ENCODE assay signal across 20 cellular contexts in genomic region chr12:124868252-124868965, GRCh38. TPM values are rescaled to one million over a fixed set of nuclear protein-coding genes. Genes with fewer than 3 reads are reported as not detected.
DNase-seq lines count a peak whose midpoint lies in the region; ATAC-seq, FAIRE-seq and TF ChIP-seq lines count a peak whose summit lies in the region.
"Had no signal": no experiment of that assay in that cellular context is flagged by ENCODE, and none has a peak within 500 bp of the region (broad histone marks: within the 10 kb centered on the region; RNA-seq: fewer than 3 reads in every experiment).

No MANE protein-coding gene starts in this region.

- H3K9me3 Mint-ChIP-seq in T-helper 2 cell treated with Interferon-gamma antibody and Interleukin-4, amounts not matched to agents 5 μg/mL and 100 μg/mL, for 36 hours = no peaks in the 10 kb centered on the region
- H3K9me3 Mint-ChIP-seq: CD8-positive, alpha-beta T cell; H9 had no signal

- in situ Hi-C loops in HepG2 (cut with HindIII; ENCODE audit: extremely low pct_ligation_motif_present, low pct_unique_long_range_greater_than_20kb) (no loop called here), K562 (cut with MboI) (no loop called here)

- 83% methylated on average over 7 of the region's 7 CpGs for WGBS in HepG2 (ENCODE audit: low lambda C conversion rate)
- WGBS in right lobe of liver (ENCODE audit: insufficient coverage, low coverage, low lambda C conversion rate, missing lambda C conversion rate) = 54% methylated on average over 7 of the region's 7 CpGs
- WGBS in K562 (ENCODE audit: insufficient coverage, low coverage, missing lambda C conversion rate) = 65% methylated on average over 7 of the region's 7 CpGs
- WGBS in neuronal stem cell (ENCODE audit: extremely low coverage in 2 of 2, insufficient read length in 2 of 2, insufficient replicate concordance in 1 of 2), 2 donors = no CpG with 5 or more reads among the region's 7 CpGs

- H3K14ac ChIP-seq in neuronal stem cell (ENCODE audit: low read length) = no peak overlapping the region

- no peaks in the 10 kb centered on the region for H3K36me3 Mint-ChIP-seq in T-helper 2 cell treated with Interferon-gamma antibody and Interleukin-4, amounts not matched to agents 5 μg/mL and 100 μg/mL, for 36 hours (ENCODE audit: low read depth)
- H3K36me3 Mint-ChIP-seq: CD8-positive, alpha-beta T cell had no signal

- H3K4me1 ChIP-seq in HepG2 (ENCODE audit: insufficient read depth, low read length) (peaks cover 81% of the 10 kb centered on the region), right lobe of liver (peaks cover 0 to 32% (median 18%) of the 10 kb centered on the region in 4 donors), K562 (replicated peaks in 1 of 2; ENCODE audit: control insufficient read depth in 2 of 2, insufficient read depth in 2 of 2, low read length in 2 of 2) (peaks cover 41 to 49% of the 10 kb centered on the region in 2 experiments), neuronal stem cell (ENCODE audit: control insufficient read depth in 2 of 2, insufficient read depth in 1 of 2, low read depth in 1 of 2, low read length in 2 of 2) (peaks cover 10 to 15% of the 10 kb centered on the region in 2 donors), kidney (ENCODE audit: control insufficient read depth in 1 of 2, insufficient read depth in 1 of 2, low read depth in 1 of 2, low read length in 2 of 2) (peaks cover 4% of the 10 kb centered on the region in 2 donors)
- H3K4me1 ChIP-seq: pancreas had no signal

- peaks cover 5% of the 10 kb centered on the region for H3K27me3 Mint-ChIP-seq in T-helper 2 cell treated with Interferon-gamma antibody and Interleukin-4, amounts not matched to agents 5 μg/mL and 100 μg/mL, for 36 hours (ENCODE audit: low read depth)

- TF ChIP-seq EP300 in HepG2 (IDR thresholded peaks at IDR 0.05; ENCODE audit: low read depth in 2 of 2, low read length in 2 of 2) (no peak), HepG2 (CRISPR knock-in tag; IDR thresholded peaks at IDR 0.05; ENCODE audit: borderline replicate concordance) (no peak), K562 (IDR thresholded peaks at IDR 0.05; ENCODE audit: low read length) (no peak)

- no peak overlapping the region for H2BK15ac ChIP-seq in neuronal stem cell (ENCODE audit: low read length)

- FAIRE-seq in HepG2 (lab: Jason Lieb, UNC) = no peak
- FAIRE-seq in K562 (lab: Jason Lieb, UNC) = no peak
- no peak for FAIRE-seq in kidney (lab: Jason Lieb, UNC)
- FAIRE-seq: GM18507, pancreas, small intestine had no signal

- intact Hi-C loops in HepG2 (cut with micrococcal nuclease; ENCODE audit: unreplicated experiment) = no loop called here
- intact Hi-C loops in right lobe of liver (cut with DNase I) = no loop called here
- intact Hi-C loops in K562 (cut with micrococcal nuclease) = no loop called here
- intact Hi-C loops in kidney (cut with DNase I) = no loop called here

- no peak overlapping the region for H3K4me3 ChIP-seq in HepG2 (replicated peaks in 1 of 3; ENCODE audit: insufficient read depth in 1 of 3, low read depth in 2 of 3, low read length in 3 of 3)
- no peak overlapping the region for H3K4me3 ChIP-seq in right lobe of liver
- H3K4me3 ChIP-seq in K562 = peak overlapping the region; percentile 14
- H3K4me3 ChIP-seq in neuronal stem cell (ENCODE audit: low read length in 2 of 2) = no peak overlapping the region
- H3K4me3 ChIP-seq in kidney (ENCODE audit: low read length in 2 of 2) = no peak overlapping the region
- H3K4me3 ChIP-seq: lung, pancreas, SJCRH30 had no signal

- H2BK5ac ChIP-seq in neuronal stem cell (ENCODE audit: low read length) = peak overlapping the region; percentile 2

- TF ChIP-seq RAD21 in HepG2 (CRISPR knock-in tag; IDR thresholded peaks at IDR 0.05) (no peak), K562 (CRISPR knock-in tag; conservative IDR thresholded peaks at IDR 0.05 in 1 of 2, IDR thresholded peaks at IDR 0.05 in 1 of 2) (no peak)

- H3K79me2 ChIP-seq in HepG2 (ENCODE audit: insufficient read depth, low read length) (peaks cover 2% of the 10 kb centered on the region), K562 (ENCODE audit: control insufficient read depth, insufficient read depth, low read length) (peaks cover 7% of the 10 kb centered on the region)

- H3K4me1 Mint-ChIP-seq in T-helper 2 cell treated with Interferon-gamma antibody and Interleukin-4, amounts not matched to agents 5 μg/mL and 100 μg/mL, for 36 hours (ENCODE audit: low read depth) = peaks cover 15% of the 10 kb centered on the region

- no peak overlapping the region for H3K18ac ChIP-seq in neuronal stem cell (ENCODE audit: low read length)

- no peak overlapping the region for H2BK12ac ChIP-seq in neuronal stem cell (ENCODE audit: low read length)

- H3K27ac ChIP-seq in HepG2 (ENCODE audit: extremely low read length, insufficient read depth, low read length) = no peak overlapping the region
- H3K27ac ChIP-seq in right lobe of liver = peak overlapping the region in 1 of 3 donors; percentile 6
- peak overlapping the region; percentile 86; the same call in 2 of the 3 replicates for H3K27ac ChIP-seq in K562 (ENCODE audit: extremely low read depth, low read depth, low read length)
- H3K27ac ChIP-seq in neuronal stem cell (replicated peaks; ENCODE audit: low read length) = no peak overlapping the region
- H3K27ac ChIP-seq in kidney (ENCODE audit: low read depth in 2 of 2, low read length in 2 of 2) = no peak overlapping the region
- H3K27ac ChIP-seq: SJCRH30 had no signal

- no peaks in the 10 kb centered on the region for H3K79me1 ChIP-seq in neuronal stem cell (ENCODE audit: low read depth, low read length)

- no peaks in the 10 kb centered on the region for H3K9me1 ChIP-seq in K562 (ENCODE audit: control insufficient read depth, insufficient read depth, low read length)

- no peak for TF ChIP-seq POLR2A in HepG2 (IDR thresholded peaks at IDR 0.05; ENCODE audit: insufficient read depth in 1 of 2, low read depth in 2 of 2, low read length in 2 of 2)
- TF ChIP-seq POLR2A in right lobe of liver (IDR thresholded peaks at IDR 0.05) = no peak
- TF ChIP-seq POLR2A in K562 (conservative IDR thresholded peaks at IDR 0.05) = no peak

- no peak overlapping the region for H2AK5ac ChIP-seq in neuronal stem cell (ENCODE audit: low read depth, low read length)

- H3K9ac ChIP-seq in HepG2 (ENCODE audit: insufficient read depth, low read depth, low read length) (no peak overlapping the region), K562 (ENCODE audit: insufficient read depth in 1 of 2, low read depth in 2 of 2, low read length in 2 of 2) (peak overlapping the region; percentile 60 to 89), neuronal stem cell (ENCODE audit: low read depth, low read length, poor library complexity) (no peak overlapping the region), kidney (ENCODE audit: low read length in 2 of 2) (no peak overlapping the region)

- no peak overlapping the region for H3K4me3 Mint-ChIP-seq in T-helper 2 cell treated with Interferon-gamma antibody and Interleukin-4, amounts not matched to agents 5 μg/mL and 100 μg/mL, for 36 hours
- H3K4me3 Mint-ChIP-seq: H9 had no signal

- TF ChIP-seq CTCF in HepG2 (CRISPR knock-in tag; IDR thresholded peaks at IDR 0.05) (no peak), right lobe of liver (IDR thresholded peaks at IDR 0.05) (no peak), K562 (IDR thresholded peaks at IDR 0.05 in 2 of 3, conservative IDR thresholded peaks at IDR 0.05 in 1 of 3; ENCODE audit: insufficient read depth in 2 of 3, low read depth in 1 of 3, low read length in 3 of 3) (no peak), kidney (IDR thresholded peaks at IDR 0.05; ENCODE audit: borderline replicate concordance, extremely low read depth, insufficient read depth) (no peak)

- BruUV-seq in HepG2 (replicated peaks; lab: Mats Ljungman, UMichigan) (no TSS peak), K562 (replicated peaks; lab: Mats Ljungman, UMichigan) (TSS peak; percentile 35)

- no peaks in the 10 kb centered on the region for H3K27me3 ChIP-seq in HepG2 (ENCODE audit: control insufficient read depth in 1 of 2, insufficient read depth in 2 of 2, low read length in 2 of 2)
- H3K27me3 ChIP-seq in right lobe of liver = no peaks in the 10 kb centered on the region
- no peaks in the 10 kb centered on the region for H3K27me3 ChIP-seq in K562 (ENCODE audit: control insufficient read depth in 2 of 2, insufficient read depth in 2 of 2, low read length in 2 of 2)
- peaks cover 0 to 2% (median 0%) of the 10 kb centered on the region in 3 experiments for H3K27me3 ChIP-seq in neuronal stem cell (ENCODE audit: control insufficient read depth in 3 of 3, insufficient read depth in 3 of 3, low read depth in 1 of 3, low read length in 3 of 3)
- H3K27me3 ChIP-seq: pancreas, SJCRH30 had no signal

- H4K20me1 ChIP-seq in HepG2 (ENCODE audit: insufficient read depth, low read length) = no peaks in the 10 kb centered on the region
- no peaks in the 10 kb centered on the region for H4K20me1 ChIP-seq in K562 (replicated peaks; ENCODE audit: control insufficient read depth, insufficient read depth, low read length)

- DNase-seq in HepG2 (ENCODE audit: low spot score) (no peak), right lobe of liver (no peak), K562 (ENCODE audit: extremely low read depth in 1 of 4, low spot score in 3 of 4) (no peak), neuronal stem cell (ENCODE audit: low spot score) (no peak), kidney (no peak)
- no peak for DNase-seq in T-helper 2 cell treated with Interferon-gamma antibody and Interleukin-4, amounts not matched to agents 5 μg/mL and 100 μg/mL, for 36 hours (ENCODE audit: low spot score)
- DNase-seq: activated CD4-positive, CD25-positive, alpha-beta regulatory T cell treated with anti-CD3 and anti-CD28 coated beads, Interleukin-2, amount 50 U/mL, for 72 hours; CD8-positive, alpha-beta T cell; DND-41; NCI-H2171; NCI-H748 treated with DMSO at 0.1 percent for 48 hours; pancreas; small intestine; stimulated activated CD4-positive, alpha-beta T cell treated with anti-CD3 and anti-CD28 coated beads, Interleukin-4, amount 100 ng/mL, for 1 hour had no signal

- H4K8ac ChIP-seq in neuronal stem cell (ENCODE audit: low read depth, low read length) = no peak overlapping the region

- H3K27ac Mint-ChIP-seq in T-helper 2 cell treated with Interferon-gamma antibody and Interleukin-4, amounts not matched to agents 5 μg/mL and 100 μg/mL, for 36 hours = no peak overlapping the region
- H3K27ac Mint-ChIP-seq: CD8-positive, alpha-beta T cell had no signal

- CTCF ChIA-PET in HepG2 (lab: Yijun Ruan, JAX; ENCODE audit: low intra/inter-chr PET ratio, low total read pairs) = no interaction called here
- CTCF ChIA-PET in K562 (lab: Yijun Ruan, JAX; ENCODE audit: low intra/inter-chr PET ratio) = interaction anchor here (0.6 kb wide), 1 partner anchor 465 kb away, joined by 3 read pairs; no protein-coding TSS in a partner anchor

- no peaks in the 10 kb centered on the region for H3K9me3 ChIP-seq in HepG2 (ENCODE audit: low read length)
- H3K9me3 ChIP-seq in right lobe of liver = no peaks in the 10 kb centered on the region
- no peaks in the 10 kb centered on the region for H3K9me3 ChIP-seq in K562 (replicated peaks; ENCODE audit: control insufficient read depth, insufficient read depth, low read depth, low read length)
- H3K9me3 ChIP-seq in neuronal stem cell (replicated peaks in 1 of 2; ENCODE audit: control insufficient read depth in 2 of 2, insufficient read depth in 1 of 2, low read depth in 1 of 2, low read length in 2 of 2) = peaks cover 3 to 4% of the 10 kb centered on the region in 2 donors
- H3K9me3 ChIP-seq in kidney (ENCODE audit: control insufficient read depth in 1 of 2, low read length in 2 of 2) = no peaks in the 10 kb centered on the region
- H3K9me3 ChIP-seq: pancreas, SJCRH30 had no signal

- H3K36me3 ChIP-seq in HepG2 (replicated peaks in 1 of 2; ENCODE audit: control insufficient read depth in 1 of 2, insufficient read depth in 2 of 2, low read length in 2 of 2) = no peaks in the 10 kb centered on the region
- no peaks in the 10 kb centered on the region for H3K36me3 ChIP-seq in right lobe of liver
- no peaks in the 10 kb centered on the region for H3K36me3 ChIP-seq in K562 (ENCODE audit: control insufficient read depth, insufficient read depth, low read length)
- H3K36me3 ChIP-seq in neuronal stem cell (replicated peaks in 1 of 2; ENCODE audit: control insufficient read depth in 2 of 2, insufficient read depth in 2 of 2, low read length in 2 of 2) = no peaks in the 10 kb centered on the region
- H3K36me3 ChIP-seq in kidney (ENCODE audit: control insufficient read depth in 1 of 2, insufficient read depth in 2 of 2, low read length in 2 of 2) = no peaks in the 10 kb centered on the region
- H3K36me3 ChIP-seq: pancreas, SJCRH30 had no signal

- H3K4me2 ChIP-seq in HepG2 (ENCODE audit: low read depth, low read length) (no peak overlapping the region), K562 (ENCODE audit: insufficient read depth, low read length) (peak overlapping the region; percentile 80), neuronal stem cell (ENCODE audit: insufficient read depth, low read length, poor library complexity, severe bottlenecking) (no peak overlapping the region)

- H3K4ac ChIP-seq in neuronal stem cell (ENCODE audit: low read length) = no peak overlapping the region

- no peak overlapping the region for H3K23ac ChIP-seq in neuronal stem cell (ENCODE audit: low read depth, low read length, poor library complexity)

- no peak overlapping the region for H2BK120ac ChIP-seq in neuronal stem cell (ENCODE audit: low read depth, low read length)

- no peak overlapping the region for H4K91ac ChIP-seq in neuronal stem cell (ENCODE audit: low read depth, low read length, poor library complexity)

- POLR2A ChIA-PET in HepG2 (lab: Yijun Ruan, JAX) (no interaction called here), K562 (lab: Yijun Ruan, JAX) (interaction anchor here (1.1 to 3.2 kb wide), 6 partner anchors 11 to 49 kb away, joined by 3 to 21 read pairs (median 6); partner anchors contain the start of gene UBC)

- ATAC-seq in HepG2 = no peak
- no peak for ATAC-seq in right lobe of liver
- no peak for ATAC-seq in K562
- ATAC-seq in HG03139 (IDR thresholded peaks at IDR 0.05; ENCODE audit: unreplicated experiment) = no peak
- ATAC-seq in HG02623 (IDR thresholded peaks at IDR 0.05; ENCODE audit: unreplicated experiment) = no peak
- ATAC-seq: CD8-positive, alpha-beta T cell had no signal

- H2AFZ ChIP-seq in HepG2 (ENCODE audit: low read length) = no peak overlapping the region
- H2AFZ ChIP-seq in K562 (ENCODE audit: low read depth, low read length) = peak overlapping the region; percentile 81
- H2AFZ ChIP-seq in neuronal stem cell (ENCODE audit: low read length) = no peak overlapping the region

RNA-seq across cellular contexts. Expression of gene SCARB1, which starts 4.7 kb away (rescaled TPM):
- total RNA-seq in HepG2 (2016; rRNA removed; fragmentation: Illumina TruSeq; extraction: Trizol) = 33.2 and 63.4 TPM in 2 replicates
- 10.1 and 11.6 TPM in 2 replicates for total RNA-seq in HepG2 (2016; cell fraction: cytosol; rRNA removed; fragmentation: Illumina TruSeq; extraction: Trizol; ENCODE audit: low read depth)
- 24.7 and 65.3 TPM in 2 replicates for total RNA-seq in HepG2 (2016; cell fraction: insoluble cytoplasmic fraction; rRNA removed; fragmentation: Illumina TruSeq; extraction: Trizol)
- 32.7 and 33.2 TPM in 2 replicates for total RNA-seq in HepG2 (2016; cell fraction: membrane; rRNA removed; fragmentation: Illumina TruSeq; extraction: Trizol)
- 82.8 and 99.0 TPM in 2 replicates for total RNA-seq in HepG2 (2016; cell fraction: nucleus; rRNA removed; fragmentation: Illumina TruSeq; extraction: Trizol)
- 160 and 189 TPM in 2 replicates for polyA plus RNA-seq in HepG2 (2011; rRNA removed)
- polyA plus RNA-seq in HepG2 (2011; cell fraction: cytosol; rRNA removed) = 208 and 213 TPM in 2 replicates
- 869 and 1,053 TPM in 2 replicates for polyA plus RNA-seq in HepG2 (2011; cell fraction: nucleus; rRNA removed)
- polyA plus RNA-seq in HepG2 (2012) = 214 and 253 TPM in 2 replicates
- polyA plus RNA-seq in HepG2 (2016; cell fraction: cytosol; fragmentation: Illumina TruSeq; extraction: Trizol; ENCODE audit: low read depth) = 18.1 and 20.1 TPM in 2 replicates
- polyA plus RNA-seq in HepG2 (2016; cell fraction: insoluble cytoplasmic fraction; fragmentation: Illumina TruSeq; extraction: Trizol; ENCODE audit: low read depth) = 42.8 and 60.7 TPM in 2 replicates
- polyA plus RNA-seq in HepG2 (2016; cell fraction: membrane; fragmentation: Illumina TruSeq; extraction: Trizol; ENCODE audit: low read depth) = 42.2 and 44.0 TPM in 2 replicates
- 235 and 236 TPM in 2 replicates for polyA plus RNA-seq in HepG2 (2016; cell fraction: nucleus; fragmentation: Illumina TruSeq; extraction: Trizol; ENCODE audit: insufficient read depth, low read depth)
- 104 and 367 TPM in 2 replicates for polyA minus RNA-seq in HepG2 (2011; rRNA and poly(A)+ RNA removed; ENCODE audit: low replicate concordance)
- 143 and 183 TPM in 2 replicates for polyA minus RNA-seq in HepG2 (2011; cell fraction: cytosol; rRNA and poly(A)+ RNA removed)
- polyA minus RNA-seq in HepG2 (2011; cell fraction: nucleus; rRNA and poly(A)+ RNA removed) = 104 and 119 TPM in 2 replicates
- total RNA-seq in right lobe of liver = 100 to 1,000 TPM; 128 to 359 (median 214) TPM
- total RNA-seq in K562 (2011; cell fraction: chromatin; rRNA removed; ENCODE audit: low replicate concordance) = 238 and 543 TPM in 2 replicates
- 351 and 425 TPM in 2 replicates for total RNA-seq in K562 (2011; cell fraction: nucleolus; rRNA removed)
- total RNA-seq in K562 (2011; cell fraction: nucleoplasm; rRNA removed) = 354 and 357 TPM in 2 replicates
- total RNA-seq in K562 (2014; rRNA removed) = 52.8 and 83.0 TPM in 2 replicates
- 30.9 and 38.4 TPM in 2 replicates for total RNA-seq in K562 (2014; rRNA removed; fragmentation: Illumina TruSeq; extraction: Trizol)
- total RNA-seq in K562 (2015; rRNA removed; fragmentation: Illumina TruSeq; extraction: Trizol) = 36.0 and 38.7 TPM in 2 replicates
- 148 and 157 TPM in 2 replicates for total RNA-seq in K562 (2021)
- polyA plus RNA-seq in K562 (2011; rRNA removed) = 81.9 and 168 TPM in 2 replicates
- 161 and 163 TPM in 2 replicates for polyA plus RNA-seq in K562 (2011; cell fraction: cytosol; rRNA removed)
- 435 and 491 TPM in 2 replicates for polyA plus RNA-seq in K562 (2011; cell fraction: nucleus; rRNA removed)
- polyA plus RNA-seq in K562 (2012) = 87.6 and 124 TPM in 2 replicates
- polyA plus RNA-seq in K562 (2014; fragmentation: Illumina TruSeq; extraction: Trizol) = 143 and 152 TPM in 2 replicates
- 1 to 10 TPM in 1 of 2 experiments, under 1 TPM in 1; 0.56 to 4.7 TPM for polyA plus RNA-seq in K562 (2014; fragmentation: Nextera tagmentation; extraction: Ambion mirVana)
- polyA plus RNA-seq in K562 (2014; rRNA removed) = 79.2 and 92.6 TPM in 2 replicates
- polyA minus RNA-seq in K562 (2011; rRNA and poly(A)+ RNA removed) = 83.0 and 106 TPM in 2 replicates
- 90.2 and 100 TPM in 2 replicates for polyA minus RNA-seq in K562 (2011; cell fraction: cytosol; rRNA and poly(A)+ RNA removed)
- 82.3 and 143 TPM in 2 replicates for polyA minus RNA-seq in K562 (2011; cell fraction: nucleus; rRNA and poly(A)+ RNA removed)
- 15.5 TPM for polyA plus RNA-seq in neuronal stem cell (2013, experiment 1 of 2)
- polyA plus RNA-seq in neuronal stem cell (2013, experiment 2 of 2) = 15.7 TPM
- 13.2 TPM for total RNA-seq in kidney
- polyA plus RNA-seq in kidney (ENCODE audit: insufficient read depth, low read depth, low replicate concordance) = 12.3 TPM

RNA-seq across cellular contexts. Expression of gene UBC, which starts 46.0 kb away (rescaled TPM):
- total RNA-seq in HepG2 (2016; rRNA removed; fragmentation: Illumina TruSeq; extraction: Trizol) (805 and 1,167 TPM in 2 replicates), right lobe of liver (1,000 to 10,000 TPM in 1 of 6 experiments, 100 to 1,000 TPM in 5; 390 to 1,023 (median 604) TPM), K562 (2014; rRNA removed) (717 and 744 TPM in 2 replicates), K562 (2014; rRNA removed; fragmentation: Illumina TruSeq; extraction: Trizol) (771 and 813 TPM in 2 replicates), K562 (2015; rRNA removed; fragmentation: Illumina TruSeq; extraction: Trizol) (795 and 812 TPM in 2 replicates), K562 (2021) (697 and 765 TPM in 2 replicates), kidney (1,132 TPM)
- 330 and 384 TPM in 2 replicates for total RNA-seq in HepG2 (2016; cell fraction: cytosol; rRNA removed; fragmentation: Illumina TruSeq; extraction: Trizol; ENCODE audit: low read depth)
- 802 and 1,160 TPM in 2 replicates for total RNA-seq in HepG2 (2016; cell fraction: insoluble cytoplasmic fraction; rRNA removed; fragmentation: Illumina TruSeq; extraction: Trizol)
- total RNA-seq in HepG2 (2016; cell fraction: membrane; rRNA removed; fragmentation: Illumina TruSeq; extraction: Trizol) = 388 and 438 TPM in 2 replicates
- total RNA-seq in HepG2 (2016; cell fraction: nucleus; rRNA removed; fragmentation: Illumina TruSeq; extraction: Trizol) = 473 and 495 TPM in 2 replicates
- polyA plus RNA-seq in HepG2 (2011; rRNA removed) (1,432 and 1,529 TPM in 2 replicates), K562 (2011; rRNA removed) (1,118 and 1,197 TPM in 2 replicates), K562 (2014; fragmentation: Illumina TruSeq; extraction: Trizol) (825 and 860 TPM in 2 replicates), K562 (2014; fragmentation: Nextera tagmentation; extraction: Ambion mirVana) (1,000 to 10,000 TPM in 1 of 2 experiments, 100 to 1,000 TPM in 1; 927 to 1,153 TPM), K562 (2014; rRNA removed) (533 and 624 TPM in 2 replicates), kidney (ENCODE audit: insufficient read depth, low read depth, low replicate concordance) (952 TPM)
- polyA plus RNA-seq in HepG2 (2011; cell fraction: cytosol; rRNA removed) = 1,350 and 1,708 TPM in 2 replicates
- 541 and 721 TPM in 2 replicates for polyA plus RNA-seq in HepG2 (2011; cell fraction: nucleus; rRNA removed)
- 920 and 1,315 TPM in 2 replicates for polyA plus RNA-seq in HepG2 (2012)
- polyA plus RNA-seq in HepG2 (2016; cell fraction: cytosol; fragmentation: Illumina TruSeq; extraction: Trizol; ENCODE audit: low read depth) = 299 and 343 TPM in 2 replicates
- polyA plus RNA-seq in HepG2 (2016; cell fraction: insoluble cytoplasmic fraction; fragmentation: Illumina TruSeq; extraction: Trizol; ENCODE audit: low read depth) = 1,055 and 1,063 TPM in 2 replicates
- 279 and 340 TPM in 2 replicates for polyA plus RNA-seq in HepG2 (2016; cell fraction: membrane; fragmentation: Illumina TruSeq; extraction: Trizol; ENCODE audit: low read depth)
- polyA plus RNA-seq in HepG2 (2016; cell fraction: nucleus; fragmentation: Illumina TruSeq; extraction: Trizol; ENCODE audit: insufficient read depth, low read depth) = 688 and 691 TPM in 2 replicates
- polyA minus RNA-seq in HepG2 (2011; rRNA and poly(A)+ RNA removed; ENCODE audit: low replicate concordance) = 531 and 665 TPM in 2 replicates
- 412 and 617 TPM in 2 replicates for polyA minus RNA-seq in HepG2 (2011; cell fraction: cytosol; rRNA and poly(A)+ RNA removed)
- polyA minus RNA-seq in HepG2 (2011; cell fraction: nucleus; rRNA and poly(A)+ RNA removed) = 99.5 and 162 TPM in 2 replicates
- 193 and 317 TPM in 2 replicates for total RNA-seq in K562 (2011; cell fraction: chromatin; rRNA removed; ENCODE audit: low replicate concordance)
- 188 and 214 TPM in 2 replicates for total RNA-seq in K562 (2011; cell fraction: nucleolus; rRNA removed)
- total RNA-seq in K562 (2011; cell fraction: nucleoplasm; rRNA removed) = 283 and 301 TPM in 2 replicates
- polyA plus RNA-seq in K562 (2011; cell fraction: cytosol; rRNA removed) = 514 and 899 TPM in 2 replicates
- polyA plus RNA-seq in K562 (2011; cell fraction: nucleus; rRNA removed) = 518 and 627 TPM in 2 replicates
- 1,269 and 1,358 TPM in 2 replicates for polyA plus RNA-seq in K562 (2012)
- polyA minus RNA-seq in K562 (2011; rRNA and poly(A)+ RNA removed) = 765 and 975 TPM in 2 replicates
- polyA minus RNA-seq in K562 (2011; cell fraction: cytosol; rRNA and poly(A)+ RNA removed) = 543 and 602 TPM in 2 replicates
- polyA minus RNA-seq in K562 (2011; cell fraction: nucleus; rRNA and poly(A)+ RNA removed) = 77.0 and 177 TPM in 2 replicates
- 841 TPM for polyA plus RNA-seq in neuronal stem cell (2013, experiment 1 of 2)
- polyA plus RNA-seq in neuronal stem cell (2013, experiment 2 of 2) = 847 TPM

Comparison
In these comparisons a context has a peak if more than half of its experiments do, and no peak if none do; other contexts are left out.
1. H3K9ac ChIP-seq: peak in K562 (2 of 2); none in HepG2 (single experiment), neuronal stem cell (single experiment) and kidney (0 of 2).
2. Of the 241 proteins assayed by ChIP-seq in both HepG2 and K562: peak only in HepG2: none; only in K562: AFF4, E2F1, ELF4, NFRKB and ZBTB7A; in both: ZNF121 and ZNF263; in neither: 233; mixed calls (peak in some experiments, not most) for 1.